Comparison of ENCODE assay signal across 1 cellular context in the genomic region with DNA sequence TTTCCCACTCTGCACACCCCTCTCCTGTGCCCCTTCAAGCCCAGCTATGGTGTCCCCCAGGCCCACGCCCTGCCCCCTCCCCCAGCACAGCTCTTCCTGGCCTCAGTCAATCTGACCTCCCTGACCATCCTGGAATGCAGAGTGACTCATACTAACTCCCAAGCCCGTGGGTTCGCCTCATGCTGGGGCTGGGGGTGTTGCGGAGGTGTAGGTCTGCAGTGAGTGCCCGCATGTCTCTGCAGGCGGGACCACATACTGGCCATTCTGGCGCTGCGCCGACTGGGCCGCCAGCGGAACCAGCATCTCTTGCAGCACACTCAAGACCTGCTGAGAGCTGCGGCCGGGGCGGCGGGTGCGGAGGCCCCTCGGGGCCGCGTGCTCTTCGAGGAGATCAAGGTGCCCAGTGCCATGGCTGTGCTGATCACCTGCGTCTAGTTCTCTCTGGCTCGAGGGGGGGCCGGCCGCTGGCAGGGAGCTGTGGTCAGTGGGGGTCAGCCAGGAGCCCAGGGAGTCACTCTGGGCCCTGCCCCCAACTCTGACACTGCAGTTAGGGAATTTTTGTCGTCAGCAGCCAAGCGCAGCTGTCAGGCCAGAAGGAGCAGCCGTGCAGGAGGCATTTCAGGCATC.
TF ChIP-seq lines count a peak whose summit lies in the region.

No MANE protein-coding gene starts in this region.

TF ChIP-seq in K562, 482 proteins besides CTCF, POLR2A, EP300 and RAD21 (continued from another document and continues in another):
- 0 out of 2 replicates have a peak, but pooled peaks have one; percentile 2 for TF ChIP-seq BHLHE40 (IDR thresholded peaks at IDR 0.05; ENCODE audit: low read length)
- TF ChIP-seq NFRKB (IDR thresholded peaks at IDR 0.05; ENCODE audit: low read depth), result 0 out of 2 replicates have a peak, but pooled peaks have one; percentile 57
- no peak for TF ChIP-seq ZNF436 (CRISPR knock-in tag; IDR thresholded peaks at IDR 0.05)
- TF ChIP-seq, protein P1, sequence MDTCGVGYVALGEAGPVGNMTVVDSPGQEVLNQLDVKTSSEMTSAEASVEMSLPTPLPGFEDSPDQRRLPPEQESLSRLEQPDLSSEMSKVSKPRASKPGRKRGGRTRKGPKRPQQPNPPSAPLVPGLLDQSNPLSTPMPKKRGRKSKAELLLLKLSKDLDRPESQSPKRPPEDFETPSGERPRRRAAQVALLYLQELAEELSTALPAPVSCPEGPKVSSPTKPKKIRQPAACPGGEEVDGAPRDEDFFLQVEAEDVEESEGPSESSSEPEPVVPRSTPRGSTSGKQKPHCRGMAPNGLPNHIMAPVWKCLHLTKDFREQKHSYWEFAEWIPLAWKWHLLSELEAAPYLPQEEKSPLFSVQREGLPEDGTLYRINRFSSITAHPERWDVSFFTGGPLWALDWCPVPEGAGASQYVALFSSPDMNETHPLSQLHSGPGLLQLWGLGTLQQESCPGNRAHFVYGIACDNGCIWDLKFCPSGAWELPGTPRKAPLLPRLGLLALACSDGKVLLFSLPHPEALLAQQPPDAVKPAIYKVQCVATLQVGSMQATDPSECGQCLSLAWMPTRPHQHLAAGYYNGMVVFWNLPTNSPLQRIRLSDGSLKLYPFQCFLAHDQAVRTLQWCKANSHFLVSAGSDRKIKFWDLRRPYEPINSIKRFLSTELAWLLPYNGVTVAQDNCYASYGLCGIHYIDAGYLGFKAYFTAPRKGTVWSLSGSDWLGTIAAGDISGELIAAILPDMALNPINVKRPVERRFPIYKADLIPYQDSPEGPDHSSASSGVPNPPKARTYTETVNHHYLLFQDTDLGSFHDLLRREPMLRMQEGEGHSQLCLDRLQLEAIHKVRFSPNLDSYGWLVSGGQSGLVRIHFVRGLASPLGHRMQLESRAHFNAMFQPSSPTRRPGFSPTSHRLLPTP (IDR thresholded peaks at IDR 0.05; ENCODE audit: borderline replicate concordance, extremely low read depth, insufficient read length), result no peak
- no peak for TF ChIP-seq FOXK1 (CRISPR knock-in tag; IDR thresholded peaks at IDR 0.05; ENCODE audit: borderline replicate concordance)
- peak in 1 of 2 experiments; percentile 78; a peak in 1 of 4 replicates for TF ChIP-seq RCOR1 (IDR thresholded peaks at IDR 0.05; ENCODE audit: borderline replicate concordance in 1 of 2, low read depth in 2 of 2, low read length in 2 of 2)
- TF ChIP-seq ARID1B (IDR thresholded peaks at IDR 0.05), result peak; percentile 69
- TF ChIP-seq FOSL1 (tag; conservative IDR thresholded peaks at IDR 0.05), result peak; percentile 75
- TF ChIP-seq JUN (IDR thresholded peaks at IDR 0.05; ENCODE audit: borderline replicate concordance, low read depth, low read length), result peak; percentile 86
- TF ChIP-seq JUN (CRISPR knock-in tag; IDR thresholded peaks at IDR 0.05; ENCODE audit: borderline replicate concordance), result no peak
- TF ChIP-seq GTF2A2 (tag; IDR thresholded peaks at IDR 0.05), result no peak
- TF ChIP-seq DACH1 (IDR thresholded peaks at IDR 0.05; ENCODE audit: partially characterized antibody), result no peak
- TF ChIP-seq, protein P2, sequence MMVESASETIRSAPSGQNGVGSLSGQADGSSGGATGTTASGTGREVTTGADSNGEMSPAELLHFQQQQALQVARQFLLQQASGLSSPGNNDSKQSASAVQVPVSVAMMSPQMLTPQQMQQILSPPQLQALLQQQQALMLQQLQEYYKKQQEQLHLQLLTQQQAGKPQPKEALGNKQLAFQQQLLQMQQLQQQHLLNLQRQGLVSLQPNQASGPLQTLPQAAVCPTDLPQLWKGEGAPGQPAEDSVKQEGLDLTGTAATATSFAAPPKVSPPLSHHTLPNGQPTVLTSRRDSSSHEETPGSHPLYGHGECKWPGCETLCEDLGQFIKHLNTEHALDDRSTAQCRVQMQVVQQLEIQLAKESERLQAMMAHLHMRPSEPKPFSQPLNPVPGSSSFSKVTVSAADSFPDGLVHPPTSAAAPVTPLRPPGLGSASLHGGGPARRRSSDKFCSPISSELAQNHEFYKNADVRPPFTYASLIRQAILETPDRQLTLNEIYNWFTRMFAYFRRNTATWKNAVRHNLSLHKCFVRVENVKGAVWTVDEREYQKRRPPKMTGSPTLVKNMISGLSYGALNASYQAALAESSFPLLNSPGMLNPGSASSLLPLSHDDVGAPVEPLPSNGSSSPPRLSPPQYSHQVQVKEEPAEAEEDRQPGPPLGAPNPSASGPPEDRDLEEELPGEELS (CRISPR knock-in tag; IDR thresholded peaks at IDR 0.05; ENCODE audit: borderline replicate concordance), result no peak
- TF ChIP-seq ZNF780A (CRISPR knock-in tag; IDR thresholded peaks at IDR 0.05), result no peak
- TF ChIP-seq, protein P3, sequence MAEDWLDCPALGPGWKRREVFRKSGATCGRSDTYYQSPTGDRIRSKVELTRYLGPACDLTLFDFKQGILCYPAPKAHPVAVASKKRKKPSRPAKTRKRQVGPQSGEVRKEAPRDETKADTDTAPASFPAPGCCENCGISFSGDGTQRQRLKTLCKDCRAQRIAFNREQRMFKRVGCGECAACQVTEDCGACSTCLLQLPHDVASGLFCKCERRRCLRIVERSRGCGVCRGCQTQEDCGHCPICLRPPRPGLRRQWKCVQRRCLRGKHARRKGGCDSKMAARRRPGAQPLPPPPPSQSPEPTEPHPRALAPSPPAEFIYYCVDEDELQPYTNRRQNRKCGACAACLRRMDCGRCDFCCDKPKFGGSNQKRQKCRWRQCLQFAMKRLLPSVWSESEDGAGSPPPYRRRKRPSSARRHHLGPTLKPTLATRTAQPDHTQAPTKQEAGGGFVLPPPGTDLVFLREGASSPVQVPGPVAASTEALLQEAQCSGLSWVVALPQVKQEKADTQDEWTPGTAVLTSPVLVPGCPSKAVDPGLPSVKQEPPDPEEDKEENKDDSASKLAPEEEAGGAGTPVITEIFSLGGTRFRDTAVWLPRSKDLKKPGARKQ (CRISPR knock-in tag; IDR thresholded peaks at IDR 0.05), result no peak
- 0 out of 2 replicates have a peak, but pooled peaks have one; percentile 54 for TF ChIP-seq MTA3 (IDR thresholded peaks at IDR 0.05; ENCODE audit: borderline replicate concordance)
- no peak for TF ChIP-seq RBM15 (IDR thresholded peaks at IDR 0.05; ENCODE audit: insufficient read depth, low read length)
- no peak for TF ChIP-seq KLF10 (CRISPR knock-in tag; IDR thresholded peaks at IDR 0.05)
- TF ChIP-seq, protein P4, sequence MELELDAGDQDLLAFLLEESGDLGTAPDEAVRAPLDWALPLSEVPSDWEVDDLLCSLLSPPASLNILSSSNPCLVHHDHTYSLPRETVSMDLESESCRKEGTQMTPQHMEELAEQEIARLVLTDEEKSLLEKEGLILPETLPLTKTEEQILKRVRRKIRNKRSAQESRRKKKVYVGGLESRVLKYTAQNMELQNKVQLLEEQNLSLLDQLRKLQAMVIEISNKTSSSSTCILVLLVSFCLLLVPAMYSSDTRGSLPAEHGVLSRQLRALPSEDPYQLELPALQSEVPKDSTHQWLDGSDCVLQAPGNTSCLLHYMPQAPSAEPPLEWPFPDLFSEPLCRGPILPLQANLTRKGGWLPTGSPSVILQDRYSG (tag; conservative IDR thresholded peaks at IDR 0.05; ENCODE audit: low read depth), result peak; percentile 47; the same call in 1 of the 2 replicates
- peak; percentile 93 to 94 for TF ChIP-seq KDM1A (IDR thresholded peaks at IDR 0.05)
- TF ChIP-seq, protein P5, sequence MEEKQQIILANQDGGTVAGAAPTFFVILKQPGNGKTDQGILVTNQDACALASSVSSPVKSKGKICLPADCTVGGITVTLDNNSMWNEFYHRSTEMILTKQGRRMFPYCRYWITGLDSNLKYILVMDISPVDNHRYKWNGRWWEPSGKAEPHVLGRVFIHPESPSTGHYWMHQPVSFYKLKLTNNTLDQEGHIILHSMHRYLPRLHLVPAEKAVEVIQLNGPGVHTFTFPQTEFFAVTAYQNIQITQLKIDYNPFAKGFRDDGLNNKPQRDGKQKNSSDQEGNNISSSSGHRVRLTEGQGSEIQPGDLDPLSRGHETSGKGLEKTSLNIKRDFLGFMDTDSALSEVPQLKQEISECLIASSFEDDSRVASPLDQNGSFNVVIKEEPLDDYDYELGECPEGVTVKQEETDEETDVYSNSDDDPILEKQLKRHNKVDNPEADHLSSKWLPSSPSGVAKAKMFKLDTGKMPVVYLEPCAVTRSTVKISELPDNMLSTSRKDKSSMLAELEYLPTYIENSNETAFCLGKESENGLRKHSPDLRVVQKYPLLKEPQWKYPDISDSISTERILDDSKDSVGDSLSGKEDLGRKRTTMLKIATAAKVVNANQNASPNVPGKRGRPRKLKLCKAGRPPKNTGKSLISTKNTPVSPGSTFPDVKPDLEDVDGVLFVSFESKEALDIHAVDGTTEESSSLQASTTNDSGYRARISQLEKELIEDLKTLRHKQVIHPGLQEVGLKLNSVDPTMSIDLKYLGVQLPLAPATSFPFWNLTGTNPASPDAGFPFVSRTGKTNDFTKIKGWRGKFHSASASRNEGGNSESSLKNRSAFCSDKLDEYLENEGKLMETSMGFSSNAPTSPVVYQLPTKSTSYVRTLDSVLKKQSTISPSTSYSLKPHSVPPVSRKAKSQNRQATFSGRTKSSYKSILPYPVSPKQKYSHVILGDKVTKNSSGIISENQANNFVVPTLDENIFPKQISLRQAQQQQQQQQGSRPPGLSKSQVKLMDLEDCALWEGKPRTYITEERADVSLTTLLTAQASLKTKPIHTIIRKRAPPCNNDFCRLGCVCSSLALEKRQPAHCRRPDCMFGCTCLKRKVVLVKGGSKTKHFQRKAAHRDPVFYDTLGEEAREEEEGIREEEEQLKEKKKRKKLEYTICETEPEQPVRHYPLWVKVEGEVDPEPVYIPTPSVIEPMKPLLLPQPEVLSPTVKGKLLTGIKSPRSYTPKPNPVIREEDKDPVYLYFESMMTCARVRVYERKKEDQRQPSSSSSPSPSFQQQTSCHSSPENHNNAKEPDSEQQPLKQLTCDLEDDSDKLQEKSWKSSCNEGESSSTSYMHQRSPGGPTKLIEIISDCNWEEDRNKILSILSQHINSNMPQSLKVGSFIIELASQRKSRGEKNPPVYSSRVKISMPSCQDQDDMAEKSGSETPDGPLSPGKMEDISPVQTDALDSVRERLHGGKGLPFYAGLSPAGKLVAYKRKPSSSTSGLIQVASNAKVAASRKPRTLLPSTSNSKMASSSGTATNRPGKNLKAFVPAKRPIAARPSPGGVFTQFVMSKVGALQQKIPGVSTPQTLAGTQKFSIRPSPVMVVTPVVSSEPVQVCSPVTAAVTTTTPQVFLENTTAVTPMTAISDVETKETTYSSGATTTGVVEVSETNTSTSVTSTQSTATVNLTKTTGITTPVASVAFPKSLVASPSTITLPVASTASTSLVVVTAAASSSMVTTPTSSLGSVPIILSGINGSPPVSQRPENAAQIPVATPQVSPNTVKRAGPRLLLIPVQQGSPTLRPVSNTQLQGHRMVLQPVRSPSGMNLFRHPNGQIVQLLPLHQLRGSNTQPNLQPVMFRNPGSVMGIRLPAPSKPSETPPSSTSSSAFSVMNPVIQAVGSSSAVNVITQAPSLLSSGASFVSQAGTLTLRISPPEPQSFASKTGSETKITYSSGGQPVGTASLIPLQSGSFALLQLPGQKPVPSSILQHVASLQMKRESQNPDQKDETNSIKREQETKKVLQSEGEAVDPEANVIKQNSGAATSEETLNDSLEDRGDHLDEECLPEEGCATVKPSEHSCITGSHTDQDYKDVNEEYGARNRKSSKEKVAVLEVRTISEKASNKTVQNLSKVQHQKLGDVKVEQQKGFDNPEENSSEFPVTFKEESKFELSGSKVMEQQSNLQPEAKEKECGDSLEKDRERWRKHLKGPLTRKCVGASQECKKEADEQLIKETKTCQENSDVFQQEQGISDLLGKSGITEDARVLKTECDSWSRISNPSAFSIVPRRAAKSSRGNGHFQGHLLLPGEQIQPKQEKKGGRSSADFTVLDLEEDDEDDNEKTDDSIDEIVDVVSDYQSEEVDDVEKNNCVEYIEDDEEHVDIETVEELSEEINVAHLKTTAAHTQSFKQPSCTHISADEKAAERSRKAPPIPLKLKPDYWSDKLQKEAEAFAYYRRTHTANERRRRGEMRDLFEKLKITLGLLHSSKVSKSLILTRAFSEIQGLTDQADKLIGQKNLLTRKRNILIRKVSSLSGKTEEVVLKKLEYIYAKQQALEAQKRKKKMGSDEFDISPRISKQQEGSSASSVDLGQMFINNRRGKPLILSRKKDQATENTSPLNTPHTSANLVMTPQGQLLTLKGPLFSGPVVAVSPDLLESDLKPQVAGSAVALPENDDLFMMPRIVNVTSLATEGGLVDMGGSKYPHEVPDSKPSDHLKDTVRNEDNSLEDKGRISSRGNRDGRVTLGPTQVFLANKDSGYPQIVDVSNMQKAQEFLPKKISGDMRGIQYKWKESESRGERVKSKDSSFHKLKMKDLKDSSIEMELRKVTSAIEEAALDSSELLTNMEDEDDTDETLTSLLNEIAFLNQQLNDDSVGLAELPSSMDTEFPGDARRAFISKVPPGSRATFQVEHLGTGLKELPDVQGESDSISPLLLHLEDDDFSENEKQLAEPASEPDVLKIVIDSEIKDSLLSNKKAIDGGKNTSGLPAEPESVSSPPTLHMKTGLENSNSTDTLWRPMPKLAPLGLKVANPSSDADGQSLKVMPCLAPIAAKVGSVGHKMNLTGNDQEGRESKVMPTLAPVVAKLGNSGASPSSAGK (IDR thresholded peaks at IDR 0.05), result peak; percentile 79
- TF ChIP-seq HDAC8 (tag; IDR thresholded peaks at IDR 0.05), result no peak
- peak; percentile 74 for TF ChIP-seq L3MBTL2 (IDR thresholded peaks at IDR 0.05)
- TF ChIP-seq NFIC (IDR thresholded peaks at IDR 0.05), result peak; percentile 71
- TF ChIP-seq CREM (IDR thresholded peaks at IDR 0.05; ENCODE audit: low read depth), result peak; percentile 50; the same call in 1 of the 2 replicates
- 0 out of 2 replicates have a peak, but pooled peaks have one; percentile 24 for TF ChIP-seq EP400 (IDR thresholded peaks at IDR 0.05)
- no peak for TF ChIP-seq ZFPM2 (CRISPR knock-in tag; IDR thresholded peaks at IDR 0.05)
- TF ChIP-seq JUND (IDR thresholded peaks at IDR 0.05; ENCODE audit: borderline replicate concordance, low read depth, low read length), result peak; percentile 88
- TF ChIP-seq JUND (tag; IDR thresholded peaks at IDR 0.05; ENCODE audit: borderline replicate concordance, low read depth, low read length), result peak; percentile 78; the same call in 2 of the 3 replicates
- TF ChIP-seq NFE2 (IDR thresholded peaks at IDR 0.05; ENCODE audit: low read depth), result 0 out of 2 replicates have a peak, but pooled peaks have one; percentile 25
- TF ChIP-seq, protein P6, sequence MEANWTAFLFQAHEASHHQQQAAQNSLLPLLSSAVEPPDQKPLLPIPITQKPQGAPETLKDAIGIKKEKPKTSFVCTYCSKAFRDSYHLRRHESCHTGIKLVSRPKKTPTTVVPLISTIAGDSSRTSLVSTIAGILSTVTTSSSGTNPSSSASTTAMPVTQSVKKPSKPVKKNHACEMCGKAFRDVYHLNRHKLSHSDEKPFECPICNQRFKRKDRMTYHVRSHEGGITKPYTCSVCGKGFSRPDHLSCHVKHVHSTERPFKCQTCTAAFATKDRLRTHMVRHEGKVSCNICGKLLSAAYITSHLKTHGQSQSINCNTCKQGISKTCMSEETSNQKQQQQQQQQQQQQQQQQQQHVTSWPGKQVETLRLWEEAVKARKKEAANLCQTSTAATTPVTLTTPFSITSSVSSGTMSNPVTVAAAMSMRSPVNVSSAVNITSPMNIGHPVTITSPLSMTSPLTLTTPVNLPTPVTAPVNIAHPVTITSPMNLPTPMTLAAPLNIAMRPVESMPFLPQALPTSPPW (CRISPR knock-in tag; IDR thresholded peaks at IDR 0.05), result peak; percentile 38
- TF ChIP-seq EGR1 (conservative IDR thresholded peaks at IDR 0.05), result peak; percentile 94
- 0 out of 2 replicates have a peak, but pooled peaks have one; percentile 43 for TF ChIP-seq POLR2G (IDR thresholded peaks at IDR 0.05; ENCODE audit: low read depth, low read length)
- TF ChIP-seq TEAD4 (IDR thresholded peaks at IDR 0.05; ENCODE audit: low read length), result peak; percentile 81
- TF ChIP-seq TEAD4 (CRISPR knock-in tag; IDR thresholded peaks at IDR 0.05; ENCODE audit: borderline replicate concordance), result no peak
- no peak for TF ChIP-seq ZNF24 (IDR thresholded peaks at IDR 0.05)
- TF ChIP-seq HDAC1 (IDR thresholded peaks at IDR 0.05), result peak in 1 of 2 experiments; percentile 63; a peak in 2 of 4 replicates
- no peak for TF ChIP-seq ATF1 (CRISPR knock-in tag; IDR thresholded peaks at IDR 0.05)
- TF ChIP-seq ATF1 (tag; IDR thresholded peaks at IDR 0.05), result 0 out of 2 replicates have a peak, but pooled peaks have one; percentile 31
- peak; percentile 66; the same call in 1 of the 2 replicates for TF ChIP-seq DPF2 (IDR thresholded peaks at IDR 0.05)
